Comparison of ENCODE assay signal across 8 cellular contexts in genomic region chr4:73257995-73258667, GRCh38. TPM values are rescaled to one million over a fixed set of nuclear protein-coding genes. Genes with fewer than 3 reads are reported as not detected.
DNase-seq lines count a peak whose midpoint lies in the region; ATAC-seq and TF ChIP-seq lines count a peak whose summit lies in the region.

No MANE protein-coding gene starts in this region.

- peaks cover 18% of the 10 kb centered on the region for H3F3A ChIP-seq in MM.1S (ENCODE audit: insufficient read depth, low read length)

- WGBS in psoas muscle, 3 donors, result 0 to 1% (median 0%) methylated on average over 36 to 54 of the region's 54 CpGs

- peak overlapping the region; percentile 75 to 84 for H3K4me3 ChIP-seq in HCT116 (replicated peaks in 1 of 2; ENCODE audit: low read depth in 1 of 2, low read length in 2 of 2)
- peak overlapping the region; percentile 95 for H3K4me3 ChIP-seq in MM.1S (ENCODE audit: low read length)
- peak overlapping the region; percentile 94 for H3K4me3 ChIP-seq in left ventricle myocardium inferior
- peak overlapping the region; percentile 72 for H3K4me3 ChIP-seq in psoas muscle

- H3K9ac ChIP-seq in HCT116 (ENCODE audit: low read length) (peak overlapping the region; percentile 99), MM.1S (ENCODE audit: low read length) (peak overlapping the region; percentile 89)

- CTCF ChIA-PET in HCT116 (lab: Charles Lee), result interaction anchor here (0.6 to 2.0 kb wide), 6 partner anchors 8 to 857 kb away, joined by 3 to 6 read pairs (median 4); no protein-coding TSS in a partner anchor

- peak; percentile 10 for ATAC-seq in HCT116
- peak; percentile 11 to 65 (median 56) for ATAC-seq in psoas muscle

- no peaks in the 10 kb centered on the region for H3K27me3 Mint-ChIP-seq in activated naive CD8-positive, alpha-beta T cell treated with anti-CD3 and anti-CD28 coated beads for 36 hours

- H3K27ac ChIP-seq in HCT116 (ENCODE audit: low read depth, low read length) (peak overlapping the region; percentile 94), MM.1S (ENCODE audit: low read length) (peak overlapping the region; percentile 94; the same call in 1 of the 2 replicates), left ventricle myocardium inferior (replicated peaks) (peak overlapping the region; percentile 99), psoas muscle (peak overlapping the region; percentile 94)

- H3K79me2 ChIP-seq in HCT116 (ENCODE audit: insufficient read depth, low read length) (peaks cover 85% of the 10 kb centered on the region), MM.1S (ENCODE audit: low read length) (peaks cover 70% of the 10 kb centered on the region)

- POLR2A ChIA-PET in HCT116 (lab: Charles Lee), result interaction anchor here (0.6 to 1.1 kb wide), 8 partner anchors 14 to 654 kb away, joined by 3 to 4 read pairs (median 3); no protein-coding TSS in a partner anchor

- peaks cover 53% of the 10 kb centered on the region for H3K4me1 Mint-ChIP-seq in activated naive CD8-positive, alpha-beta T cell treated with anti-CD3 and anti-CD28 coated beads for 36 hours

- H3K4me2 ChIP-seq in HCT116 (ENCODE audit: low read length) (peak overlapping the region; percentile 80), MM.1S (ENCODE audit: low read depth, low read length) (peak overlapping the region; percentile 75)

- in situ Hi-C loops in ACHN (cut with HindIII; ENCODE audit: low pct_ligation_motif_present, low pct_unique_long_range_greater_than_20kb, low sequenced_read_pairs), result no loop called here

- RAD21 ChIA-PET in HCT116 (lab: Charles Lee; ENCODE audit: low non-redundant PET in 1 of 2, low total read pairs in 2 of 2, uncharacterized antibody in 2 of 2, unreplicated experiment in 2 of 2), result interaction anchor here in 1 of 2 experiments (0.6 kb wide), 1 partner anchor 93 kb away, joined by 4 read pairs; no protein-coding TSS in a partner anchor

- DNase-seq in ACHN (peak; percentile 25), GDM1 (lab: John Stamatoyannopoulos, UW) (peak; percentile 63), HCT116 (ENCODE audit: low read depth, low spot score) (no peak), MM.1S (peak; percentile 56), left ventricle myocardium inferior (no peak), psoas muscle (no peak), NCI-H345 treated with DMSO at 0.1 percent for 48 hours (lab: John Stamatoyannopoulos, UW; ENCODE audit: unreplicated experiment) (no peak)
- DNase-seq in activated naive CD8-positive, alpha-beta T cell treated with anti-CD3 and anti-CD28 coated beads for 36 hours, result no peak

- intact Hi-C loops in HCT116 (cut with micrococcal nuclease) (loop anchor here (1.0 to 5.0 kb wide), 3 partner anchors 131 to 221 kb away; partner anchors contain the start of gene COX18), left ventricle myocardium inferior (cut with micrococcal nuclease) (loop anchor here (5.0 kb wide), 1 partner anchor 191 kb away; the partner anchor contains the start of gene COX18), psoas muscle (cut with DNase I) (loop anchor here (2.0 to 10.0 kb wide), 6 partner anchors 36 to 899 kb away; partner anchors contain the start of gene COX18 (in 1 of the 2))

- TF ChIP-seq RAD21 in HCT116 (IDR thresholded peaks at IDR 0.05; ENCODE audit: low read depth), result no peak

- H4K20me1 ChIP-seq in HCT116 (ENCODE audit: insufficient read depth), result peaks cover 22% of the 10 kb centered on the region; the same call in 1 of the 2 replicates
- peaks cover 29% of the 10 kb centered on the region for H4K20me1 ChIP-seq in MM.1S (ENCODE audit: insufficient read depth, low read length)

- TF ChIP-seq CTCF in HCT116 (IDR thresholded peaks at IDR 0.05 in 2 of 3, conservative IDR thresholded peaks at IDR 0.05 in 1 of 3; ENCODE audit: borderline replicate concordance in 1 of 3, insufficient read depth in 1 of 3, low read depth in 2 of 3, low read length in 2 of 3) (peak in 2 of 3 experiments; percentile 12 to 34; a peak in 3 of 6 replicates), MM.1S (IDR thresholded peaks at IDR 0.05; ENCODE audit: low read length) (peak; percentile 28; the same call in 1 of the 2 replicates), left ventricle myocardium inferior (IDR thresholded peaks at IDR 0.05; ENCODE audit: borderline replicate concordance) (peak; percentile 27), psoas muscle (IDR thresholded peaks at IDR 0.05) (peak; percentile 31)

- H3K9me3 Mint-ChIP-seq in activated naive CD8-positive, alpha-beta T cell treated with anti-CD3 and anti-CD28 coated beads for 36 hours, result no peaks in the 10 kb centered on the region

- no peaks in the 10 kb centered on the region for H3K27me3 ChIP-seq in HCT116 (ENCODE audit: insufficient read depth, low read length)
- H3K27me3 ChIP-seq in MM.1S (replicated peaks; ENCODE audit: insufficient read depth, low read length), result no peaks in the 10 kb centered on the region
- no peaks in the 10 kb centered on the region for H3K27me3 ChIP-seq in left ventricle myocardium inferior (ENCODE audit: low read depth)
- H3K27me3 ChIP-seq in psoas muscle (ENCODE audit: insufficient read depth in 3 of 3, low read length in 2 of 3), result no peaks in the 10 kb centered on the region

- no peak for TF ChIP-seq POLR2A in HCT116 (IDR thresholded peaks at IDR 0.05; ENCODE audit: borderline replicate concordance, extremely low read depth, insufficient read depth, insufficient read length)

- H3K36me3 ChIP-seq in HCT116 (ENCODE audit: control insufficient read depth in 1 of 2, insufficient read depth in 2 of 2, low read length in 2 of 2), result peaks cover 5 to 8% of the 10 kb centered on the region in 2 experiments; a peak in 2 of 4 replicates
- H3K36me3 ChIP-seq in MM.1S (replicated peaks; ENCODE audit: insufficient read depth, low read length), result no peaks in the 10 kb centered on the region
- no peaks in the 10 kb centered on the region for H3K36me3 ChIP-seq in left ventricle myocardium inferior
- H3K36me3 ChIP-seq in psoas muscle (ENCODE audit: insufficient read depth in 1 of 2, low read depth in 1 of 2), result peaks cover 0 to 5% of the 10 kb centered on the region in 2 donors

- H2AFZ ChIP-seq in HCT116 (ENCODE audit: low read depth, low read length, poor library complexity, severe bottlenecking) (no peak overlapping the region), MM.1S (ENCODE audit: low read length) (peak overlapping the region; percentile 44)

- peaks cover 9 to 12% of the 10 kb centered on the region in 2 experiments; a peak in 3 of 4 replicates for H3K4me1 ChIP-seq in HCT116 (ENCODE audit: control insufficient read depth in 1 of 2, insufficient read depth in 2 of 2, low read length in 2 of 2)
- H3K4me1 ChIP-seq in MM.1S (ENCODE audit: low read length), result peaks cover 16% of the 10 kb centered on the region
- H3K4me1 ChIP-seq in left ventricle myocardium inferior, result peaks cover 86% of the 10 kb centered on the region
- peaks cover 53% of the 10 kb centered on the region for H3K4me1 ChIP-seq in psoas muscle

- H3K9me2 ChIP-seq in HCT116 (ENCODE audit: insufficient read depth) (no peaks in the 10 kb centered on the region), MM.1S (replicated peaks; ENCODE audit: insufficient read depth, low read length) (no peaks in the 10 kb centered on the region)

- no TSS peak for BruUV-seq in HCT116 (replicated peaks; lab: Mats Ljungman, UMichigan)

- no peaks in the 10 kb centered on the region for H3K9me3 ChIP-seq in HCT116 (ENCODE audit: control insufficient read depth in 1 of 2, insufficient read depth in 1 of 2, low read depth in 1 of 2, low read length in 2 of 2)
- H3K9me3 ChIP-seq in MM.1S (replicated peaks; ENCODE audit: insufficient read depth, low read length), result no peaks in the 10 kb centered on the region
- no peaks in the 10 kb centered on the region for H3K9me3 ChIP-seq in left ventricle myocardium inferior (replicated peaks)
- H3K9me3 ChIP-seq in psoas muscle, result no peaks in the 10 kb centered on the region

- H3K36me3 Mint-ChIP-seq in activated naive CD8-positive, alpha-beta T cell treated with anti-CD3 and anti-CD28 coated beads for 36 hours, result peaks cover 29% of the 10 kb centered on the region

- H3K4me3 Mint-ChIP-seq in activated naive CD8-positive, alpha-beta T cell treated with anti-CD3 and anti-CD28 coated beads for 36 hours, result peak overlapping the region; percentile 99

- peak overlapping the region; percentile 97 for H3K27ac Mint-ChIP-seq in activated naive CD8-positive, alpha-beta T cell treated with anti-CD3 and anti-CD28 coated beads for 36 hours

TF ChIP-seq in HCT116, 20 proteins besides CTCF, POLR2A, EP300 and RAD21:
- TF ChIP-seq ZFX (IDR thresholded peaks at IDR 0.05), result peak; percentile 20; the same call in 1 of the 2 replicates
- TF ChIP-seq CEBPB (IDR thresholded peaks at IDR 0.05; ENCODE audit: low read depth), result no peak
- no peak for TF ChIP-seq EZH2phosphoT487 (IDR thresholded peaks at IDR 0.05; ENCODE audit: borderline replicate concordance)
- TF ChIP-seq MAX (IDR thresholded peaks at IDR 0.05), result peak; percentile 47; the same call in 1 of the 2 replicates
- 0 out of 2 replicates have a peak, but pooled peaks have one; percentile 6 for TF ChIP-seq POLR2AphosphoS5 (IDR thresholded peaks at IDR 0.05; ENCODE audit: low read depth, low read length)
TF ChIP-seq in HCT116: peak in this region for 3.

RNA-seq across cellular contexts. Expression of gene ANKRD17, which starts 0.5 kb away (rescaled TPM):
- total RNA-seq in HCT116 (2021; ENCODE audit: unreplicated experiment) (62.1 TPM), left ventricle myocardium inferior (54.1 TPM), psoas muscle (10 to 100 TPM; 46.6 to 66.2 (median 57.4) TPM)
- polyA plus RNA-seq in HCT116 (2012), result 40.8 and 41.1 TPM in 2 replicates
- 10 to 100 TPM; 61.6 to 65.0 TPM for total RNA-seq in activated naive CD8-positive, alpha-beta T cell treated with anti-CD3 and anti-CD28 coated beads for 36 hours
- polyA plus RNA-seq in psoas muscle, result 10 to 100 TPM in 2 of 3 donors, 1 to 10 TPM in 1; 8.0 to 19.0 (median 17.9) TPM

Comparison
In these comparisons a context has a peak if more than half of its experiments do, and no peak if none do; other contexts are left out.
1. DNase-seq: peak in ACHN (single experiment), GDM1 (single experiment) and MM.1S (single experiment); none in HCT116 (single experiment), activated naive CD8-positive, alpha-beta T cell treated with anti-CD3 and anti-CD28 coated beads for 36 hours (single experiment), left ventricle myocardium inferior (single experiment), psoas muscle (0 of 2) and NCI-H345 treated with DMSO at 0.1 percent for 48 hours (single experiment).
2. Peak in every context shown above with its lines, with median percentiles within 50 percentile points of each other: H3K27ac ChIP-seq, H3K4me3 ChIP-seq and CTCF ChIP-seq.